ENCODE assay signal across 3 cellular contexts in genomic region chr11:119814766-119815165, GRCh38.
"Had no signal": no experiment of that assay in that cellular context is flagged by ENCODE, and none has a peak within 500 bp of the region (broad histone marks: within the 10 kb centered on the region; RNA-seq: fewer than 3 reads in every experiment).

No MANE protein-coding gene starts in this region.

- DNase-seq: GDM1, GF-D8 had no signal

- H3K4me3 ChIP-seq: GM12878 had no signal

- ATAC-seq: GM12878 had no signal
